ENCODE assay signal across 18 cellular contexts in the genomic region with DNA sequence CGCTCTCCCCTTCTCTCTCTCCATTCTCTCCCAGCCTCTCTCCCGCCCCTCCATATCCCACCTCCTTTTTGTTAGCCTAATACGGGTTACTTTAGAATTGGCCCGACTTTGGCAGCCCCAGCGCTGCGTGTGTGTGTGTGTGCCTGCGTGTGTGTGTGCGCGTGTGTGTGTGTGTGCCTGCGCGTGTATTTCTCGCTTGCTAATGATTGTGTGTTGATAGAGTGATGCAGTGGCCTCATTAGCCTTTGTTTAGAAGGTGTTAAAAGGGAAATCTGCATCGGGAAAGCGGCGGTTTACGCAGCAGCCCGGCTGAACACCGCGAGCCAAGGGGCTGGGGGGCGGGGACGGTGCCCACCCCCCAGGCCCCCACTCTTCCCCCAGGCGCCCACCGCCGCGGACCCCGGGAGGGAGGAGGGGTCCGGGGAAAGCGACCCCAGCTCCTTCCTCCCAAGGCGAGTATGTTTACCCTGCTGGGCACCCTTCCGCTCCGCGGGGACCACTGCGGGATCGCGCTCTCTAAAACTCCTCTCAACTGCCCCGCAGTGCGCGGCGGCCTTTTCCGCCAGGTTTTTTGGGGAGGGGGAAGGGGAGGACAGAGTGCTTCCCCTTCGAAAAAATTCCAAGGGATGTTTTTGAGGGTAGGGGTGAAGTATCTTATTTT. TPM values are rescaled to one million over a fixed set of nuclear protein-coding genes. Genes with fewer than 3 reads are reported as not detected.
"Had no signal": no experiment of that assay in that cellular context is flagged by ENCODE, and none has a peak within 500 bp of the region (broad histone marks: within the 10 kb centered on the region; RNA-seq: fewer than 3 reads in every experiment).

No MANE protein-coding gene starts in this region.

- H3K27ac Mint-ChIP-seq: activated naive CD4-positive, alpha-beta T cell treated with anti-CD3 and anti-CD28 coated beads, Interleukin-2, amount 50 U/mL, for 24 hours; stimulated activated effector memory CD8-positive, alpha-beta T cell treated with anti-CD3 and anti-CD28 coated beads, Interleukin-12 subunit alpha, Interleukin-12 subunit beta, amount 100 ng/mL, for 72 hours; T-cell had no signal

- H3K4me1 Mint-ChIP-seq: neural crest cell had no signal

- H3K4me3 Mint-ChIP-seq: neural crest cell; stimulated activated effector memory CD8-positive, alpha-beta T cell treated with anti-CD3 and anti-CD28 coated beads, Interleukin-12 subunit alpha, Interleukin-12 subunit beta, amount 100 ng/mL, for 72 hours had no signal

- DNase-seq: activated CD4-positive, alpha-beta memory T cell treated with anti-CD3 and anti-CD28 coated beads, Interleukin-2, amount 10 ng/mL, durations not matched to agents 7 days and 5 days; activated effector memory CD4-positive, alpha-beta T cell treated with anti-CD3 and anti-CD28 coated beads, Interleukin-2, amount 50 U/mL, for 16 hours; amniotic stem cell; caudate nucleus; esophagus squamous epithelium; hypothalamus; left colon; lower lobe of right lung; pancreas; stimulated activated CD4-positive, alpha-beta T cell treated with anti-CD3 and anti-CD28 coated beads, Interleukin-12 subunit alpha, Interleukin-12 subunit beta, amount 100 ng/mL, for 4 hours; stimulated activated CD4-positive, alpha-beta T cell treated with anti-CD3 and anti-CD28 coated beads, Interleukin-2, amount 100 ng/mL, for 24 hours; T-cell; thyroid gland had no signal

- H3K4me3 ChIP-seq: esophagus squamous epithelium, lower lobe of right lung, pancreas, thyroid gland had no signal

- H3K36me3 ChIP-seq: esophagus squamous epithelium, lower lobe of right lung, pancreas, thyroid gland had no signal

- H3K36me3 Mint-ChIP-seq: activated naive CD4-positive, alpha-beta T cell treated with anti-CD3 and anti-CD28 coated beads, Interleukin-2, amount 50 U/mL, for 24 hours; stimulated activated effector memory CD8-positive, alpha-beta T cell treated with anti-CD3 and anti-CD28 coated beads, Interleukin-12 subunit alpha, Interleukin-12 subunit beta, amount 100 ng/mL, for 72 hours; T-cell had no signal

- H3K27ac ChIP-seq: esophagus squamous epithelium, lower lobe of right lung, pancreas, thyroid gland, VCaP had no signal

- H3K9me3 ChIP-seq: esophagus squamous epithelium, lower lobe of right lung, pancreas, thyroid gland had no signal

- H3K4me1 ChIP-seq: lower lobe of right lung, pancreas, thyroid gland had no signal

- H3K9me3 Mint-ChIP-seq: neural crest cell; stimulated activated effector memory CD8-positive, alpha-beta T cell treated with anti-CD3 and anti-CD28 coated beads, Interleukin-12 subunit alpha, Interleukin-12 subunit beta, amount 100 ng/mL, for 72 hours had no signal

RNA-seq across cellular contexts. Expression of a gene that starts 6.8 kb away (rescaled TPM):
- polyA plus RNA-seq: pancreas, urinary bladder had no signal
